ENCODE assay signal across 1 cellular context in the genomic region with DNA sequence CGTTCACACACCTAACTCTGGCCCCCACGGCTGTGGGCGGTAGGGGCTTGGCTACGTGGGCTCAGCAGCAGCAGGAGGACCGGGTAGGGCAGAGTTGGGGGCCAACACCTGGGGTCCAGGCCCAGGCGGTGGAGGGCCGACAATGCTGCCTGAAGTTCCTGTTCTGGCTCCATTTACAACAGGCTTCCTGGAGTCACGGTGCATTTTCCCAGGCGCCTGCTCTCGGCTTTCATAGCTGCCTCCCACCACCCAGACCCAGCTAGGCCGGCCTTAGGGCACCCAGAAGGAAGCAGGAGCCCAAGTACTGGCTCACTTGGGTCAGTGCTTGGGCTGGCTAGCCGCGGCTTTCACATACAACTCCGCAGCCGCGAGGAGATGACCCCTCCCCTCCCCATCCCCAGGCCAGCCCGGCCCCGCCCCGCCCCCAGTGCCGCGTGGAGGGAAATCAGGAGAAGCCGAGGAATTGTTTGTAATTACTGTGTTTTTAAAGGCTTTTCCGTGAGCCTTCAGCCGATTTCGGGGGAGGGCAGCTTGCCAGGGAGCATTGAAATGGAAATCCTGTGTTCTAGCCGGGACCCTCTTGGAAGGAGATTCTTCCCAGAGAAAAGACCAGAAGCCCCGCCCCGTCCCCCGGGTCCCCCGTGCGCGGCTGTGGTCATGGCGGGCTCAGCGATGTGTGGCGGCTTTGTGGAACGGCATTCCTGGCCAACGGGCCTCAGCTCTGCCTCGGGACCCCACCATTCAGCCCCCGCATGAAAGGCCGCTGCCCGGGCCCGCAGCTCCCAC.
TF ChIP-seq lines count a peak whose summit lies in the region.

No MANE protein-coding gene starts in this region.

TF ChIP-seq in HepG2, 621 proteins besides CTCF, POLR2A, EP300 and RAD21 (continued from another document):
- TF ChIP-seq, protein P1, sequence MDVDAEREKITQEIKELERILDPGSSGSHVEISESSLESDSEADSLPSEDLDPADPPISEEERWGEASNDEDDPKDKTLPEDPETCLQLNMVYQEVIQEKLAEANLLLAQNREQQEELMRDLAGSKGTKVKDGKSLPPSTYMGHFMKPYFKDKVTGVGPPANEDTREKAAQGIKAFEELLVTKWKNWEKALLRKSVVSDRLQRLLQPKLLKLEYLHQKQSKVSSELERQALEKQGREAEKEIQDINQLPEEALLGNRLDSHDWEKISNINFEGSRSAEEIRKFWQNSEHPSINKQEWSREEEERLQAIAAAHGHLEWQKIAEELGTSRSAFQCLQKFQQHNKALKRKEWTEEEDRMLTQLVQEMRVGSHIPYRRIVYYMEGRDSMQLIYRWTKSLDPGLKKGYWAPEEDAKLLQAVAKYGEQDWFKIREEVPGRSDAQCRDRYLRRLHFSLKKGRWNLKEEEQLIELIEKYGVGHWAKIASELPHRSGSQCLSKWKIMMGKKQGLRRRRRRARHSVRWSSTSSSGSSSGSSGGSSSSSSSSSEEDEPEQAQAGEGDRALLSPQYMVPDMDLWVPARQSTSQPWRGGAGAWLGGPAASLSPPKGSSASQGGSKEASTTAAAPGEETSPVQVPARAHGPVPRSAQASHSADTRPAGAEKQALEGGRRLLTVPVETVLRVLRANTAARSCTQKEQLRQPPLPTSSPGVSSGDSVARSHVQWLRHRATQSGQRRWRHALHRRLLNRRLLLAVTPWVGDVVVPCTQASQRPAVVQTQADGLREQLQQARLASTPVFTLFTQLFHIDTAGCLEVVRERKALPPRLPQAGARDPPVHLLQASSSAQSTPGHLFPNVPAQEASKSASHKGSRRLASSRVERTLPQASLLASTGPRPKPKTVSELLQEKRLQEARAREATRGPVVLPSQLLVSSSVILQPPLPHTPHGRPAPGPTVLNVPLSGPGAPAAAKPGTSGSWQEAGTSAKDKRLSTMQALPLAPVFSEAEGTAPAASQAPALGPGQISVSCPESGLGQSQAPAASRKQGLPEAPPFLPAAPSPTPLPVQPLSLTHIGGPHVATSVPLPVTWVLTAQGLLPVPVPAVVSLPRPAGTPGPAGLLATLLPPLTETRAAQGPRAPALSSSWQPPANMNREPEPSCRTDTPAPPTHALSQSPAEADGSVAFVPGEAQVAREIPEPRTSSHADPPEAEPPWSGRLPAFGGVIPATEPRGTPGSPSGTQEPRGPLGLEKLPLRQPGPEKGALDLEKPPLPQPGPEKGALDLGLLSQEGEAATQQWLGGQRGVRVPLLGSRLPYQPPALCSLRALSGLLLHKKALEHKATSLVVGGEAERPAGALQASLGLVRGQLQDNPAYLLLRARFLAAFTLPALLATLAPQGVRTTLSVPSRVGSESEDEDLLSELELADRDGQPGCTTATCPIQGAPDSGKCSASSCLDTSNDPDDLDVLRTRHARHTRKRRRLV (CRISPR knock-in tag; IDR thresholded peaks at IDR 0.05), result no peak
- TF ChIP-seq HNRNPH1 (optimal IDR thresholded peaks at IDR 0.05; ENCODE audit: low read depth, low read length), result no peak
- no peak for TF ChIP-seq ARHGAP35 (CRISPR knock-in tag; IDR thresholded peaks at IDR 0.05; ENCODE audit: borderline replicate concordance)
